Comparison of ENCODE assay signal across 8 cellular contexts in genomic region chr7:66825538-66825937, GRCh38.
A peak's percentile ranks its signal among the peaks of the same experiment; 100 is the strongest.
DNase-seq lines count a peak whose midpoint lies in the region; ATAC-seq, FAIRE-seq and TF ChIP-seq lines count a peak whose summit lies in the region.
"Not testable (repeated sequence)": the region's sequence is repeated elsewhere in the genome, so short reads cannot be mapped to it uniquely, and the experiment has no call there.

No MANE protein-coding gene starts in this region.

- H3K23ac ChIP-seq in trophoblast cell (ENCODE audit: low read length), result not testable (repeated sequence)

- H4K91ac ChIP-seq in trophoblast cell (ENCODE audit: low read depth, low read length), result not testable (repeated sequence)

- not testable (repeated sequence) for H4K8ac ChIP-seq in trophoblast cell (ENCODE audit: low read depth, low read length)

- not testable (repeated sequence) for H3K18ac ChIP-seq in trophoblast cell (ENCODE audit: low read length)

- not testable (repeated sequence) for H3K4ac ChIP-seq in trophoblast cell (ENCODE audit: low read depth, low read length)

- H3K79me2 ChIP-seq in OCI-LY3 (ENCODE audit: low read length); GM12878 (ENCODE audit: control insufficient read depth, insufficient read depth, low read length); trophoblast cell (ENCODE audit: control insufficient read depth, insufficient read depth, low read length, poor library complexity): not testable (repeated sequence)

- H2BK5ac ChIP-seq in trophoblast cell (ENCODE audit: low read depth, low read length, poor library complexity), result not testable (repeated sequence)

- H2AK5ac ChIP-seq in trophoblast cell (ENCODE audit: low read length), result not testable (repeated sequence)

- not testable (repeated sequence) for H2BK12ac ChIP-seq in trophoblast cell (ENCODE audit: low read length)

- H3K4me2 ChIP-seq in OCI-LY3 (ENCODE audit: low read length); GM12878 (ENCODE audit: control insufficient read depth, insufficient read depth); trophoblast cell (ENCODE audit: low read length): not testable (repeated sequence)

- peak; percentile 42 for TF ChIP-seq RAD21 in GM12878 (IDR thresholded peaks at IDR 0.05; ENCODE audit: insufficient read depth, low read depth, low read length)

- SMC1A ChIA-PET in GM12878 (lab: Charles Lee; ENCODE audit: uncharacterized antibody, unreplicated experiment), result not testable (repeated sequence)

- RAD21 ChIA-PET in GM12878 (lab: Charles Lee; ENCODE audit: unreplicated experiment), result not testable (repeated sequence)

- not testable (repeated sequence) for H3K14ac ChIP-seq in trophoblast cell (ENCODE audit: low read length)

- intact Hi-C loops in GM12878 (cut with micrococcal nuclease; ENCODE audit: unreplicated experiment); transverse colon (cut with DNase I; ENCODE audit: low total_unique reads): not testable (repeated sequence)

- TF ChIP-seq CTCF in GM12864 (IDR thresholded peaks at IDR 0.05; ENCODE audit: low read depth, low read length, missing control alignments) (peak; percentile 54), OCI-LY3 (IDR thresholded peaks at IDR 0.05; ENCODE audit: low read depth, low read length) (peak; percentile 48), GM12878 (IDR thresholded peaks at IDR 0.05 in 2 of 3, conservative IDR thresholded peaks at IDR 0.05 in 1 of 3; ENCODE audit: control insufficient read depth in 2 of 3, extremely low read depth in 1 of 3, insufficient read depth in 1 of 3, low read depth in 3 of 3, low read length in 3 of 3) (peak; percentile 8 to 43 (median 9); a peak in 4 of 6 replicates), cardiac muscle cell (IDR thresholded peaks at IDR 0.05; ENCODE audit: low read depth, low read length) (peak; percentile 23), transverse colon (IDR thresholded peaks at IDR 0.05) (peak in 2 of 5 experiments; percentile 7 to 24)

- not testable (repeated sequence) for H3K4me1 ChIP-seq in OCI-LY3 (ENCODE audit: low read length); GM12878 (ENCODE audit: control insufficient read depth, insufficient read depth, low read length); cardiac muscle cell (ENCODE audit: low read depth); trophoblast cell (ENCODE audit: control insufficient read depth in 1 of 2, insufficient read depth in 2 of 2, low read length in 2 of 2); transverse colon

- POLR2A ChIA-PET in GM12878 (lab: Charles Lee), result not testable (repeated sequence)

- TF ChIP-seq EP300 in GM12878 (IDR thresholded peaks at IDR 0.05; ENCODE audit: borderline replicate concordance in 1 of 2, control insufficient read depth in 1 of 2, low read depth in 2 of 2, low read length in 2 of 2); transverse colon (IDR thresholded peaks at IDR 0.05; ENCODE audit: low read depth): not testable (repeated sequence)

- not testable (repeated sequence) for H3K79me1 ChIP-seq in trophoblast cell (ENCODE audit: low read length)

- in situ Hi-C loops in GM12878 (cut with MboI), result not testable (repeated sequence)
- in situ Hi-C loops in transverse colon (cut with MboI; ENCODE audit: low pct_ligation_motif_present in 1 of 4, low pct_unique_long_range_greater_than_20kb in 1 of 4, low sequenced_read_pairs in 3 of 4), result loop anchor here in 1 of 4 donors (25.0 kb wide), 1 partner anchor 138 kb away; no protein-coding TSS in a partner anchor

- H4K20me1 ChIP-seq in OCI-LY3 (ENCODE audit: insufficient read depth, low read length); GM12878 (ENCODE audit: control insufficient read depth, insufficient read depth): not testable (repeated sequence)

- not testable (repeated sequence) for H3K27ac ChIP-seq in OCI-LY3 (ENCODE audit: low read length); GM12878 (ENCODE audit: control insufficient read depth, insufficient read depth); cardiac muscle cell; trophoblast cell (ENCODE audit: low read depth, low read length); transverse colon

- H4K12ac ChIP-seq in trophoblast cell (ENCODE audit: low read depth, low read length), result not testable (repeated sequence)

- H3K36me3 ChIP-seq in OCI-LY3 (replicated peaks; ENCODE audit: low read depth, low read length); GM12878 (ENCODE audit: control insufficient read depth in 2 of 2, insufficient read depth in 2 of 2, low read length in 1 of 2); cardiac muscle cell; trophoblast cell (ENCODE audit: control insufficient read depth in 1 of 2, insufficient read depth in 2 of 2, low read length in 2 of 2); transverse colon: not testable (repeated sequence)

- DNase-seq in GM12864 (ENCODE audit: low read depth), result peak; percentile 33
- peak; percentile 46 for DNase-seq in LHCN-M2 (ENCODE audit: low read depth)
- peak; percentile 56 for DNase-seq in activated CD4-positive, CD25-positive, alpha-beta regulatory T cell treated with anti-CD3 and anti-CD28 coated beads, Interleukin-2, amount 50 U/mL, for 72 hours
- DNase-seq in GM12878 (ENCODE audit: low read depth, low spot score), result not testable (repeated sequence)
- peak in 1 of 2 donors; percentile 27 for DNase-seq in cardiac muscle cell (ENCODE audit: low read depth in 1 of 2, low spot score in 1 of 2)
- peak; percentile 40 to 64 for DNase-seq in trophoblast cell
- DNase-seq in transverse colon, result peak; percentile 26

- CTCF ChIA-PET in GM12878 (lab: Yijun Ruan, JAX), result not testable (repeated sequence)

- BruUV-seq in GM12878 (replicated peaks; lab: Mats Ljungman, UMichigan), result not testable (repeated sequence)

- not testable (repeated sequence) for H3K27me3 ChIP-seq in OCI-LY3 (ENCODE audit: low read depth, low read length); GM12878 (replicated peaks in 1 of 2; ENCODE audit: control insufficient read depth in 2 of 2, insufficient read depth in 2 of 2, low read length in 1 of 2); cardiac muscle cell; trophoblast cell (ENCODE audit: insufficient read depth, low read length); transverse colon

- not testable (repeated sequence) for H3K4me3 ChIP-seq in GM12864 (ENCODE audit: low read depth, low read length); OCI-LY3 (ENCODE audit: low read length); GM12878; cardiac muscle cell; trophoblast cell (ENCODE audit: low read depth, low read length); transverse colon

- TF ChIP-seq POLR2A in GM12878 (IDR thresholded peaks at IDR 0.05; ENCODE audit: low read depth, low read length); transverse colon (IDR thresholded peaks at IDR 0.05): not testable (repeated sequence)

- not testable (repeated sequence) for H2BK120ac ChIP-seq in trophoblast cell (ENCODE audit: insufficient read depth, low read length, poor library complexity)

- ATAC-seq in GM12878, result peak; percentile 77

- H2AFZ ChIP-seq in OCI-LY3 (ENCODE audit: low read depth, low read length); GM12878 (ENCODE audit: control insufficient read depth, low read depth, low read length); trophoblast cell (ENCODE audit: insufficient read depth, low read length, poor library complexity): not testable (repeated sequence)

- not testable (repeated sequence) for H3K9me3 ChIP-seq in OCI-LY3 (ENCODE audit: insufficient read depth, low read length); GM12878 (replicated peaks; ENCODE audit: control insufficient read depth, insufficient read depth, low read length); cardiac muscle cell (ENCODE audit: low read depth); trophoblast cell (ENCODE audit: insufficient read depth, low read depth, low read length); transverse colon

- peak; percentile 75 for FAIRE-seq in GM12878 (lab: Jason Lieb, UNC)

- 56% methylated on average over 2 of the region's 2 CpGs for WGBS in GM12878 (ENCODE audit: insufficient coverage, insufficient replicate concordance, low lambda C conversion rate, missing lambda C conversion rate)
- no CpG with 5 or more reads among the region's 2 CpGs for WGBS in trophoblast cell (ENCODE audit: extremely low coverage, insufficient coverage, insufficient read length)
- WGBS in transverse colon (ENCODE audit: low coverage in 1 of 2), 2 donors, result 71% methylated on average over 2 of the region's 2 CpGs; no CpG with 5 or more reads in 1 of the 2 donors

- H3K9ac ChIP-seq in OCI-LY3 (ENCODE audit: low read length); GM12878 (ENCODE audit: control insufficient read depth, insufficient read depth, low read length); trophoblast cell (ENCODE audit: low read length): not testable (repeated sequence)

TF ChIP-seq in GM12878, 131 proteins besides CTCF, POLR2A, EP300 and RAD21:
- TF ChIP-seq SMC3 (IDR thresholded peaks at IDR 0.05; ENCODE audit: borderline replicate concordance, low read length), result 0 out of 2 replicates have a peak, but pooled peaks have one; percentile 9
- TF ChIP-seq SPI1 (IDR thresholded peaks at IDR 0.05; ENCODE audit: borderline replicate concordance, insufficient read depth, low read depth, low read length), result peak; percentile 38; the same call in 1 of the 2 replicates
